ENCODE assay signal across 8 cellular contexts in the genomic region with DNA sequence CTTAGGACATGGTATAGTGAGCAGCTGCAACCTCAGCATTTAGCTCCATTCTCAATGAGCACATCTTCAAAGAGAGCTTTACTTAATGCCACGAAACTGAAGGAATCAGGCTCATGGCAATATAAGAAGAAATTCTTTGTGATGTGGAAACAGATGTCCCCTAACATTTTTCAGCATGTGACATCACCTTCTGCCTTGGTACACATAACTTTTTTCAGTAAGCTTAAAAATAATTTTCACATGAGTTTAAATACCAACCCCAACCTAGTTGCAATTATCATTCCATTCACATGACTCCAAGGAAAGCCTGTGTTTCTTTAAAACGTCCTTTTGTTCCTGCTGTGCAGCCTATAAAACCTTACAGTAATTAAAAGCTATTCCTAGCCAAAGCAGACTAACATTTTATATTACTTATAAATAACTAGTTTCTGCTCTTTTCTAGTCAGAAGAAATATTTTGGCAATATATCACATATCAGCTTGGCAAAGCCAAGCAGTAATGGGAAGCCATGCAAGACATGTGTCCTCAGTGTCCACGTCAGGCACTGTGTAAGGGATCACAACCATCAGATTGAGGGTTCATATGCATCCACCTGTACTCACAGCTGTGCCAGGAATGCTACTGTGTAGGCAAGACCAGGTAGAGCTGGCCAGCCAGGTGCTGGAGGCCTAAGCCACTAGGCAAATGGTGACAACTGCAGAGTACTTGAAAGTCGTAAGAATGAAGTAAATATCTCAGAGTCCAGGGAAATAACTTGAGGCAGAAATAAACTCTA.
DNase-seq lines count a peak whose midpoint lies in the region; ATAC-seq and TF ChIP-seq lines count a peak whose summit lies in the region.

No MANE protein-coding gene starts in this region.

- no peaks in the 10 kb centered on the region for H3K27me3 Mint-ChIP-seq in activated T-cell treated with anti-CD3 and anti-CD28 coated beads, Interleukin-2, amount 50 U/mL, for 24 hours
- no peaks in the 10 kb centered on the region for H3K27me3 Mint-ChIP-seq in stimulated activated memory B cell treated with anti-CD40 and anti-IgM and Interleukin-4, amounts not matched to agents 10 μg/mL and 1 μg/mL and 100 μg/mL, for 72 hours

- no peaks in the 10 kb centered on the region for H3K9me3 Mint-ChIP-seq in activated T-cell treated with anti-CD3 and anti-CD28 coated beads, Interleukin-2, amount 50 U/mL, for 24 hours
- H3K9me3 Mint-ChIP-seq in stimulated activated memory B cell treated with anti-CD40 and anti-IgM and Interleukin-4, amounts not matched to agents 10 μg/mL and 1 μg/mL and 100 μg/mL, for 72 hours, result no peaks in the 10 kb centered on the region

- H3K4me1 Mint-ChIP-seq in activated T-cell treated with anti-CD3 and anti-CD28 coated beads, Interleukin-2, amount 50 U/mL, for 24 hours (ENCODE audit: low read depth), result peaks cover 83% of the 10 kb centered on the region
- H3K4me1 Mint-ChIP-seq in stimulated activated memory B cell treated with anti-CD40 and anti-IgM and Interleukin-4, amounts not matched to agents 10 μg/mL and 1 μg/mL and 100 μg/mL, for 72 hours, result no peaks in the 10 kb centered on the region

- H3K4me3 Mint-ChIP-seq in activated T-cell treated with anti-CD3 and anti-CD28 coated beads, Interleukin-2, amount 50 U/mL, for 24 hours, result peak overlapping the region; percentile 16
- no peak overlapping the region for H3K4me3 Mint-ChIP-seq in stimulated activated memory B cell treated with anti-CD40 and anti-IgM and Interleukin-4, amounts not matched to agents 10 μg/mL and 1 μg/mL and 100 μg/mL, for 72 hours

- no peak for DNase-seq in activated T-cell treated with anti-CD3 and anti-CD28 coated beads, Interleukin-2, amount 50 U/mL, for 24 hours
- DNase-seq in activated T-cell treated with anti-CD3 and anti-CD28 coated beads, Interleukin-2, amount 50 U/mL, for 48 hours, result no peak
- peak; percentile 77 for DNase-seq in fibroblast of pulmonary artery (ENCODE audit: low read depth)
- DNase-seq in omental fat pad (ENCODE audit: low spot score), result no peak
- DNase-seq in NOMO-1 treated with DMSO at 0.1 percent for 48 hours (lab: John Stamatoyannopoulos, UW; ENCODE audit: unreplicated experiment), result no peak

- H3K36me3 Mint-ChIP-seq in activated T-cell treated with anti-CD3 and anti-CD28 coated beads, Interleukin-2, amount 50 U/mL, for 24 hours (ENCODE audit: low read depth), result peaks cover 70% of the 10 kb centered on the region
- H3K36me3 Mint-ChIP-seq in stimulated activated memory B cell treated with anti-CD40 and anti-IgM and Interleukin-4, amounts not matched to agents 10 μg/mL and 1 μg/mL and 100 μg/mL, for 72 hours, result no peaks in the 10 kb centered on the region

- H3K4me3 ChIP-seq in fibroblast of pulmonary artery (replicated peaks; ENCODE audit: low read depth, low read length), result no peak overlapping the region

- TF ChIP-seq CTCF in fibroblast of pulmonary artery (IDR thresholded peaks at IDR 0.05; ENCODE audit: low read length, missing control alignments) (no peak), omental fat pad (IDR thresholded peaks at IDR 0.05) (no peak)

- peak overlapping the region; percentile 97 for H3K27ac Mint-ChIP-seq in activated T-cell treated with anti-CD3 and anti-CD28 coated beads, Interleukin-2, amount 50 U/mL, for 24 hours
- H3K27ac Mint-ChIP-seq in stimulated activated memory B cell treated with anti-CD40 and anti-IgM and Interleukin-4, amounts not matched to agents 10 μg/mL and 1 μg/mL and 100 μg/mL, for 72 hours, result no peak overlapping the region

- ATAC-seq in SK-N-SH treated with all-trans-retinoic acid at 6 μM for 48 hours (peak; percentile 96), GM21447 (IDR thresholded peaks at IDR 0.05; ENCODE audit: unreplicated experiment) (no peak), omental fat pad (ENCODE audit: low FRiP score) (no peak)
- ATAC-seq in stimulated activated memory B cell treated with anti-CD40 and anti-IgM and Interleukin-4, amounts not matched to agents 10 μg/mL and 1 μg/mL and 100 μg/mL, for 72 hours, result peak; percentile 34

TF ChIP-seq in SK-N-SH treated with all-trans-retinoic acid at 6 μM for 48 hours, 23 proteins besides CTCF, POLR2A, EP300 and RAD21:
- TF ChIP-seq ZFP3 (CRISPR knock-in tag; IDR thresholded peaks at IDR 0.05), result no peak
- TF ChIP-seq, protein P1, sequence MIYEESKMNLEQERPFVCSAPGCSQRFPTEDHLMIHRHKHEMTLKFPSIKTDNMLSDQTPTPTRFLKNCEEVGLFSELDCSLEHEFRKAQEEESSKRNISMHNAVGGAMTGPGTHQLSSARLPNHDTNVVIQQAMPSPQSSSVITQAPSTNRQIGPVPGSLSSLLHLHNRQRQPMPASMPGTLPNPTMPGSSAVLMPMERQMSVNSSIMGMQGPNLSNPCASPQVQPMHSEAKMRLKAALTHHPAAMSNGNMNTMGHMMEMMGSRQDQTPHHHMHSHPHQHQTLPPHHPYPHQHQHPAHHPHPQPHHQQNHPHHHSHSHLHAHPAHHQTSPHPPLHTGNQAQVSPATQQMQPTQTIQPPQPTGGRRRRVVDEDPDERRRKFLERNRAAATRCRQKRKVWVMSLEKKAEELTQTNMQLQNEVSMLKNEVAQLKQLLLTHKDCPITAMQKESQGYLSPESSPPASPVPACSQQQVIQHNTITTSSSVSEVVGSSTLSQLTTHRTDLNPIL (CRISPR knock-in tag; IDR thresholded peaks at IDR 0.05; ENCODE audit: low read depth), result peak; percentile 96
- peak; percentile 11; the same call in 1 of the 2 replicates for TF ChIP-seq SNAI2 (CRISPR knock-in tag; IDR thresholded peaks at IDR 0.05)
- no peak for TF ChIP-seq ZFP30 (CRISPR knock-in tag; IDR thresholded peaks at IDR 0.05)
- peak; percentile 96 for TF ChIP-seq ISL1 (CRISPR knock-in tag; IDR thresholded peaks at IDR 0.05)
- TF ChIP-seq ZC3H10 (CRISPR knock-in tag; IDR thresholded peaks at IDR 0.05), result peak; percentile 85
- TF ChIP-seq, protein P2, sequence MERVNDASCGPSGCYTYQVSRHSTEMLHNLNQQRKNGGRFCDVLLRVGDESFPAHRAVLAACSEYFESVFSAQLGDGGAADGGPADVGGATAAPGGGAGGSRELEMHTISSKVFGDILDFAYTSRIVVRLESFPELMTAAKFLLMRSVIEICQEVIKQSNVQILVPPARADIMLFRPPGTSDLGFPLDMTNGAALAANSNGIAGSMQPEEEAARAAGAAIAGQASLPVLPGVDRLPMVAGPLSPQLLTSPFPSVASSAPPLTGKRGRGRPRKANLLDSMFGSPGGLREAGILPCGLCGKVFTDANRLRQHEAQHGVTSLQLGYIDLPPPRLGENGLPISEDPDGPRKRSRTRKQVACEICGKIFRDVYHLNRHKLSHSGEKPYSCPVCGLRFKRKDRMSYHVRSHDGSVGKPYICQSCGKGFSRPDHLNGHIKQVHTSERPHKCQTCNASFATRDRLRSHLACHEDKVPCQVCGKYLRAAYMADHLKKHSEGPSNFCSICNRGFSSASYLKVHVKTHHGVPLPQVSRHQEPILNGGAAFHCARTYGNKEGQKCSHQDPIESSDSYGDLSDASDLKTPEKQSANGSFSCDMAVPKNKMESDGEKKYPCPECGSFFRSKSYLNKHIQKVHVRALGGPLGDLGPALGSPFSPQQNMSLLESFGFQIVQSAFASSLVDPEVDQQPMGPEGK (CRISPR knock-in tag; IDR thresholded peaks at IDR 0.05; ENCODE audit: borderline replicate concordance), result 0 out of 2 replicates have a peak, but pooled peaks have one; percentile 31

Comparison
In these comparisons a context has a peak if more than half of its experiments do, and no peak if none do; other contexts are left out.
1. ATAC-seq: peak in SK-N-SH treated with all-trans-retinoic acid at 6 μM for 48 hours (single experiment) and stimulated activated memory B cell treated with anti-CD40 and anti-IgM and Interleukin-4, amounts not matched to agents 10 μg/mL and 1 μg/mL and 100 μg/mL, for 72 hours (single experiment); none in GM21447 (single experiment) and omental fat pad (single experiment).